Comparison of ENCODE assay signal across 8 cellular contexts in the genomic region with DNA sequence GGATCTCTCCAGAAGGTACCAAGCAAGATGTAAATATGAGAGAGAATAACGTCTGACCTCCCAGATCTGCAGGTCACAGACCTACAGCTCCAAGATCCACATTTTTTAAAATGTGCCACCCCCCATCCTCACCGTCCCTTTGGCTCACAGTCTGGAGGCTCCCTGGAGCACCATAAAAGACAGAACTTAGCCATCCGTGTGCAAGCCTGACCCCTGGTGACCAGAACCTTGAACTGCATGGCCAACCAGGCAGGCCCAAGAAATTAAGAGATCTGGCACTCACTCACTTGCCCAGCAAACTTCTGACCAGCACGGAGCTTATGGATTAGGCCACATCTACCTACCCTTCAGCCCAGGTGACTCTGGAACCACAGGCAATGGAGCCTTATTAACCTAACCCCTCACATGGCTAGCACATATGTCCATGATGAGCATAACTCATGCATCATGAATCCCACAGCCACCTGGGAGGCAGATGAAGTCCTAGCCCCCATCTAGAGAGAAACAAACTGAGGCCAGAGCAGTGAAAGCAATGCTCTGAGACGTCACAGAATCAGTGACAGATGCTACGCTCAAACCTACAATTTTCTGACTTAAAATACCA.
A peak's percentile ranks its signal among the peaks of the same experiment; 100 is the strongest.
DNase-seq lines count a peak whose midpoint lies in the region; ATAC-seq lines count a peak whose summit lies in the region.

No MANE protein-coding gene starts in this region.

- H4K8ac ChIP-seq in mesendoderm (ENCODE audit: low read depth, low read length) = no peak overlapping the region

- peaks cover 39% of the 10 kb centered on the region for H3K4me1 ChIP-seq in effector memory CD4-positive, alpha-beta T cell (ENCODE audit: control insufficient read depth, insufficient read depth, low read length, poor library complexity, severe bottlenecking)
- H3K4me1 ChIP-seq in mesendoderm (ENCODE audit: control insufficient read depth, low read depth, low read length) = no peaks in the 10 kb centered on the region

- no peak overlapping the region for H3K4me3 ChIP-seq in effector memory CD4-positive, alpha-beta T cell (ENCODE audit: insufficient read depth, low read depth, low read length, poor library complexity, severe bottlenecking)
- H3K4me3 ChIP-seq in mesendoderm (ENCODE audit: low read length) = no peak overlapping the region

- H4K5ac ChIP-seq in mesendoderm (ENCODE audit: low read length) = no peak overlapping the region

- no peak overlapping the region for H3K27ac Mint-ChIP-seq in activated CD4-positive, alpha-beta memory T cell treated with anti-CD3 and anti-CD28 coated beads, Interleukin-2, amount 10 ng/mL, durations not matched to agents 7 days and 5 days

- H3K23ac ChIP-seq in mesendoderm (ENCODE audit: low read length) = no peak overlapping the region

- no CpG with 5 or more reads among the region's 6 CpGs for WGBS in mesendoderm (ENCODE audit: extremely low coverage, insufficient coverage, low lambda C conversion rate)

- H3K9me3 ChIP-seq in effector memory CD4-positive, alpha-beta T cell (ENCODE audit: control insufficient read depth, low read length) = no peaks in the 10 kb centered on the region

- no peak overlapping the region for H2BK5ac ChIP-seq in mesendoderm (ENCODE audit: low read length)

- H3K56ac ChIP-seq in mesendoderm (ENCODE audit: low read length) = no peak overlapping the region

- H3K79me2 ChIP-seq in mesendoderm (ENCODE audit: control insufficient read depth, insufficient read depth, low read length) = no peaks in the 10 kb centered on the region

- no peak overlapping the region for H3K4ac ChIP-seq in mesendoderm (ENCODE audit: low read depth, low read length)

- H3K4me2 ChIP-seq in mesendoderm (ENCODE audit: low read length) = no peak overlapping the region

- DNase-seq in activated gamma-delta T cell treated with Interleukin-2 at 50 U/mL for 16 hours (peak; percentile 69), activated gamma-delta T cell (lab: John Stamatoyannopoulos, UW) (no peak), NCI-H69 (lab: John Stamatoyannopoulos, UW) (peak; percentile 54), mesendoderm (peak; percentile 71)
- peak; percentile 75 for DNase-seq in activated CD4-positive, alpha-beta memory T cell treated with anti-CD3 and anti-CD28 coated beads, Interleukin-2, amount 10 ng/mL, durations not matched to agents 7 days and 5 days
- DNase-seq in effector memory CD4-positive, alpha-beta T cell = peak; percentile 47 to 55 (median 51)
- DNase-seq in stimulated activated CD8-positive, alpha-beta memory T cell treated with anti-CD3 and anti-CD28 coated beads, Interleukin-7, amount 100 ng/mL, for 4 hours (ENCODE audit: low read depth in 2 of 2) = peak; percentile 50 to 53

- H3K27me3 Mint-ChIP-seq in activated CD4-positive, alpha-beta memory T cell treated with anti-CD3 and anti-CD28 coated beads, Interleukin-2, amount 10 ng/mL, durations not matched to agents 7 days and 5 days = peaks cover 75% of the 10 kb centered on the region

- no peak overlapping the region for H3K4me3 Mint-ChIP-seq in activated CD4-positive, alpha-beta memory T cell treated with anti-CD3 and anti-CD28 coated beads, Interleukin-2, amount 10 ng/mL, durations not matched to agents 7 days and 5 days

- no peak overlapping the region for H3K27ac ChIP-seq in effector memory CD4-positive, alpha-beta T cell (ENCODE audit: insufficient read depth, low read length, poor library complexity, severe bottlenecking)
- no peak overlapping the region for H3K27ac ChIP-seq in mesendoderm (ENCODE audit: low read depth, low read length)

- no peak overlapping the region for H3K18ac ChIP-seq in mesendoderm (ENCODE audit: low read length)

- H3K9me3 Mint-ChIP-seq in activated CD4-positive, alpha-beta memory T cell treated with anti-CD3 and anti-CD28 coated beads, Interleukin-2, amount 10 ng/mL, durations not matched to agents 7 days and 5 days = peaks cover 4% of the 10 kb centered on the region

- no peak overlapping the region for H2BK120ac ChIP-seq in mesendoderm (ENCODE audit: low read depth, low read length)

- peaks cover 2% of the 10 kb centered on the region for H3K27me3 ChIP-seq in effector memory CD4-positive, alpha-beta T cell (replicated peaks; ENCODE audit: control insufficient read depth, insufficient read depth, low read length, poor library complexity, severe bottlenecking)
- H3K27me3 ChIP-seq in mesendoderm (ENCODE audit: insufficient read depth, low read length, poor library complexity) = no peaks in the 10 kb centered on the region

- ATAC-seq in GM18502 (IDR thresholded peaks at IDR 0.05; ENCODE audit: poor library complexity, unreplicated experiment) = no peak

- CTCF ChIA-PET in activated CD4-positive, alpha-beta memory T cell treated with anti-CD3 and anti-CD28 coated beads, Interleukin-2, amount 10 ng/mL, durations not matched to agents 7 days and 5 days (lab: Charles Lee) = interaction anchor here (0.6 to 3.3 kb wide), 18 partner anchors 9 to 1021 kb away, joined by 3 to 21 read pairs (median 4); a partner anchor contains a TSS

- H3K79me1 ChIP-seq in mesendoderm (ENCODE audit: low read length) = no peaks in the 10 kb centered on the region

- no peak overlapping the region for H2AK5ac ChIP-seq in mesendoderm (ENCODE audit: low read length)

- H3K4me1 Mint-ChIP-seq in activated CD4-positive, alpha-beta memory T cell treated with anti-CD3 and anti-CD28 coated beads, Interleukin-2, amount 10 ng/mL, durations not matched to agents 7 days and 5 days = peaks cover 58% of the 10 kb centered on the region

- H3K9ac ChIP-seq in mesendoderm (ENCODE audit: low read length) = no peak overlapping the region

- no peaks in the 10 kb centered on the region for H3K36me3 ChIP-seq in effector memory CD4-positive, alpha-beta T cell (ENCODE audit: control insufficient read depth, insufficient read depth, low read length)
- no peaks in the 10 kb centered on the region for H3K36me3 ChIP-seq in mesendoderm (ENCODE audit: control insufficient read depth, insufficient read depth, low read length)

- H3K36me3 Mint-ChIP-seq in activated CD4-positive, alpha-beta memory T cell treated with anti-CD3 and anti-CD28 coated beads, Interleukin-2, amount 10 ng/mL, durations not matched to agents 7 days and 5 days (ENCODE audit: low read depth) = peaks cover under 1% of the 10 kb centered on the region

- H2BK15ac ChIP-seq in mesendoderm (replicated peaks; ENCODE audit: low read depth) = no peak overlapping the region

- POLR2A ChIA-PET in activated CD4-positive, alpha-beta memory T cell treated with anti-CD3 and anti-CD28 coated beads, Interleukin-2, amount 10 ng/mL, durations not matched to agents 7 days and 5 days (lab: Charles Lee) = interaction anchor here (1.2 to 3.8 kb wide), 3 partner anchors 9 to 774 kb away, joined by 3 to 12 read pairs (median 5); no protein-coding TSS in a partner anchor
